ENCODE assay signal across 8 cellular contexts in the genomic region with DNA sequence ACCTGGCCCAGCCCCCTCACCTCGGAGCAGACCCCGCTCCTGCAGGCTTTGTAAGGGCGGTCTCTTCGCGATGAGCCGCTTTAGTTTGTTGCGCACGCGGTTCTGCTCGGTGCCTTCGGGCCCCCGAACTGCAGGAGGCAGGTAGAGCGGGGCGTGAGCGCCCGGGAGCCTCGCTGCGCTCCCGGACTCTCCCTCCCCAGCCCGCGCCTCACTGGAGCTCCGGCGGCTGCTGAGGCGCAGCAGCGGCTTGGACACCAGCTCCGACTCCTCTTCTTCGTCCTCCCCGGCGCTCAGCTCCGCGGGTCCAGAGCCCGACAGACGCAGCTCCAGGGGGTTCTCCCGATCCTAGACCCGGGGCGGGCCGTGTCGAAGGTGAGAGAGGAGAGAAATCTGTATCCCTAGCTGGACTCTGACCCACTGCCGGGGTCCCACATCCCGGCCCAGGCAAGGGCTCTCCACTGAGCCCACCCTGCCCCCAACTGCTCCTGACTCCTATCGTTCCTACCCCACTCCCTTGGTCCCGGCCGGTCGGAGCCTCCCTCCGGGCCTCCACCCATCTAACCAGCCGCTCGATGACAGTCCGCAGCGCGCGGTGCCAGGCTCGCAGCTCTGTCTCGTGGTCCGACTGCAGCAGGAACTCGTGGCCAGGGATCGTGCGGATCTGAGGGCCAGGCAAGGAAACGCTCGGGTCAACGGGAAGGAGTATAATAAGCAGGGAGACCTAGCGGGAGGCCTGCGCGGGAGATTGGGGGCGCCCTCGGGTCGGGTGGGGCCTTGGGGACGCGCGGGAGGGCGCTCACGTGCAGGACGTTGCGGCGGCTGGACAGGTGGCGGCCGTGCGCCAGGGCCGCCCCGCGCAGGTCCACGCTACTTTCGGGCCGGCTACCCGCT. TPM values are rescaled to one million over a fixed set of nuclear protein-coding genes. Genes with fewer than 3 reads are reported as not detected.
DNase-seq lines count a peak whose midpoint lies in the region; ATAC-seq lines count a peak whose summit lies in the region.

No MANE protein-coding gene starts in this region.

- intact Hi-C loops in activated naive CD4-positive, alpha-beta T cell treated with anti-CD3 and anti-CD28 coated beads for 36 hours (cut with micrococcal nuclease) = loop anchor here (1.0 to 5.0 kb wide), 3 partner anchors 13 to 838 kb away; a partner anchor contains a TSS

- peak overlapping the region; percentile 99 for H3K27ac Mint-ChIP-seq in activated naive CD4-positive, alpha-beta T cell treated with anti-CD3 and anti-CD28 coated beads for 36 hours
- peak overlapping the region; percentile 98 for H3K27ac Mint-ChIP-seq in activated naive CD8-positive, alpha-beta T cell treated with anti-CD3 and anti-CD28 coated beads, Interleukin-2, amount 50 U/mL, for 24 hours
- H3K27ac Mint-ChIP-seq in stimulated activated effector memory CD8-positive, alpha-beta T cell treated with anti-CD3 and anti-CD28 coated beads, Interleukin-12 subunit alpha, Interleukin-12 subunit beta, amount 100 ng/mL, for 72 hours = peak overlapping the region; percentile 99

- no peak for ATAC-seq in activated naive CD8-positive, alpha-beta T cell treated with anti-CD3 and anti-CD28 coated beads, Interleukin-2, amount 50 U/mL, for 24 hours
- ATAC-seq in stimulated activated effector memory CD8-positive, alpha-beta T cell treated with anti-CD3 and anti-CD28 coated beads, Interleukin-12 subunit alpha, Interleukin-12 subunit beta, amount 100 ng/mL, for 72 hours = no peak
- ATAC-seq in GM19397 (IDR thresholded peaks at IDR 0.05; ENCODE audit: unreplicated experiment) = no peak

- H3K4me3 Mint-ChIP-seq in activated naive CD4-positive, alpha-beta T cell treated with anti-CD3 and anti-CD28 coated beads for 36 hours = peak overlapping the region; percentile 84
- peak overlapping the region; percentile 93 for H3K4me3 Mint-ChIP-seq in activated naive CD8-positive, alpha-beta T cell treated with anti-CD3 and anti-CD28 coated beads, Interleukin-2, amount 50 U/mL, for 24 hours
- peak overlapping the region; percentile 86 for H3K4me3 Mint-ChIP-seq in stimulated activated effector memory CD8-positive, alpha-beta T cell treated with anti-CD3 and anti-CD28 coated beads, Interleukin-12 subunit alpha, Interleukin-12 subunit beta, amount 100 ng/mL, for 72 hours

- peaks cover 57% of the 10 kb centered on the region for H3K4me1 Mint-ChIP-seq in activated naive CD4-positive, alpha-beta T cell treated with anti-CD3 and anti-CD28 coated beads for 36 hours (ENCODE audit: low read depth)
- H3K4me1 Mint-ChIP-seq in activated naive CD8-positive, alpha-beta T cell treated with anti-CD3 and anti-CD28 coated beads, Interleukin-2, amount 50 U/mL, for 24 hours = peaks cover 67% of the 10 kb centered on the region
- H3K4me1 Mint-ChIP-seq in stimulated activated effector memory CD8-positive, alpha-beta T cell treated with anti-CD3 and anti-CD28 coated beads, Interleukin-12 subunit alpha, Interleukin-12 subunit beta, amount 100 ng/mL, for 72 hours = peaks cover 84% of the 10 kb centered on the region

- CTCF ChIA-PET in activated naive CD4-positive, alpha-beta T cell treated with anti-CD3 and anti-CD28 coated beads for 36 hours (lab: Charles Lee) = interaction anchor here (0.6 to 10.2 kb wide), 12 partner anchors 13 to 300 kb away, joined by 3 to 207 read pairs (median 4); a partner anchor contains a TSS

- no peaks in the 10 kb centered on the region for H3K27me3 Mint-ChIP-seq in activated naive CD4-positive, alpha-beta T cell treated with anti-CD3 and anti-CD28 coated beads for 36 hours (ENCODE audit: low read depth)
- H3K27me3 Mint-ChIP-seq in activated naive CD8-positive, alpha-beta T cell treated with anti-CD3 and anti-CD28 coated beads, Interleukin-2, amount 50 U/mL, for 24 hours = no peaks in the 10 kb centered on the region

- H3K9me3 Mint-ChIP-seq in activated naive CD4-positive, alpha-beta T cell treated with anti-CD3 and anti-CD28 coated beads for 36 hours = no peaks in the 10 kb centered on the region
- H3K9me3 Mint-ChIP-seq in activated naive CD8-positive, alpha-beta T cell treated with anti-CD3 and anti-CD28 coated beads, Interleukin-2, amount 50 U/mL, for 24 hours = no peaks in the 10 kb centered on the region
- no peaks in the 10 kb centered on the region for H3K9me3 Mint-ChIP-seq in stimulated activated effector memory CD8-positive, alpha-beta T cell treated with anti-CD3 and anti-CD28 coated beads, Interleukin-12 subunit alpha, Interleukin-12 subunit beta, amount 100 ng/mL, for 72 hours

- H3K36me3 Mint-ChIP-seq in activated naive CD4-positive, alpha-beta T cell treated with anti-CD3 and anti-CD28 coated beads for 36 hours (ENCODE audit: low read depth) = peaks cover 40% of the 10 kb centered on the region
- H3K36me3 Mint-ChIP-seq in activated naive CD8-positive, alpha-beta T cell treated with anti-CD3 and anti-CD28 coated beads, Interleukin-2, amount 50 U/mL, for 24 hours (ENCODE audit: low read depth) = peaks cover 47% of the 10 kb centered on the region
- peaks cover 92% of the 10 kb centered on the region for H3K36me3 Mint-ChIP-seq in stimulated activated effector memory CD8-positive, alpha-beta T cell treated with anti-CD3 and anti-CD28 coated beads, Interleukin-12 subunit alpha, Interleukin-12 subunit beta, amount 100 ng/mL, for 72 hours

- no peak for DNase-seq in activated naive CD4-positive, alpha-beta T cell treated with anti-CD3 and anti-CD28 coated beads for 36 hours
- no peak for DNase-seq in activated naive CD4-positive, alpha-beta T cell treated with anti-CD3 and anti-CD28 coated beads, Interleukin-2, amount 50 U/mL, for 16 hours
- no peak for DNase-seq in activated naive CD8-positive, alpha-beta T cell treated with anti-CD3 and anti-CD28 coated beads, Interleukin-2, amount 50 U/mL, for 24 hours
- DNase-seq in iPS-NIHi7 (ENCODE audit: extremely low spot score) (peak; percentile 55), 8988T (no peak)
- no peak for DNase-seq in stimulated activated effector memory CD8-positive, alpha-beta T cell treated with anti-CD3 and anti-CD28 coated beads, Interleukin-12 subunit alpha, Interleukin-12 subunit beta, amount 100 ng/mL, for 72 hours (ENCODE audit: low spot score in 2 of 2)
- no peak for DNase-seq in activated CD4-positive, CD25-positive, alpha-beta regulatory T cell treated with anti-CD3 and anti-CD28 coated beads, Interleukin-2, amount 50 U/mL, for 72 hours

RNA-seq across cellular contexts. Expression of a gene that starts 4.2 kb away (rescaled TPM):
- total RNA-seq in activated naive CD4-positive, alpha-beta T cell treated with anti-CD3 and anti-CD28 coated beads for 36 hours = 10 to 100 TPM; 95.9 to 97.9 TPM

RNA-seq across cellular contexts. Expression of a gene that starts 12.4 kb away (rescaled TPM):
- 100 to 1,000 TPM; 481 to 489 TPM for total RNA-seq in activated naive CD4-positive, alpha-beta T cell treated with anti-CD3 and anti-CD28 coated beads for 36 hours

RNA-seq across cellular contexts. Expression of a gene that starts 15.9 kb away (rescaled TPM):
- total RNA-seq in activated naive CD4-positive, alpha-beta T cell treated with anti-CD3 and anti-CD28 coated beads for 36 hours = not detected

RNA-seq across cellular contexts. Expression of a gene that starts 20.4 kb away (rescaled TPM):
- 1 to 10 TPM in 1 of 2 experiments, under 1 TPM in 1; 0.81 to 1.0 TPM for total RNA-seq in activated naive CD4-positive, alpha-beta T cell treated with anti-CD3 and anti-CD28 coated beads for 36 hours

RNA-seq across cellular contexts. Expression of a gene that starts 40.9 kb away (rescaled TPM):
- total RNA-seq in activated naive CD4-positive, alpha-beta T cell treated with anti-CD3 and anti-CD28 coated beads for 36 hours = not detected
